ENCODE assay signal across 1 cellular context in the genomic region with DNA sequence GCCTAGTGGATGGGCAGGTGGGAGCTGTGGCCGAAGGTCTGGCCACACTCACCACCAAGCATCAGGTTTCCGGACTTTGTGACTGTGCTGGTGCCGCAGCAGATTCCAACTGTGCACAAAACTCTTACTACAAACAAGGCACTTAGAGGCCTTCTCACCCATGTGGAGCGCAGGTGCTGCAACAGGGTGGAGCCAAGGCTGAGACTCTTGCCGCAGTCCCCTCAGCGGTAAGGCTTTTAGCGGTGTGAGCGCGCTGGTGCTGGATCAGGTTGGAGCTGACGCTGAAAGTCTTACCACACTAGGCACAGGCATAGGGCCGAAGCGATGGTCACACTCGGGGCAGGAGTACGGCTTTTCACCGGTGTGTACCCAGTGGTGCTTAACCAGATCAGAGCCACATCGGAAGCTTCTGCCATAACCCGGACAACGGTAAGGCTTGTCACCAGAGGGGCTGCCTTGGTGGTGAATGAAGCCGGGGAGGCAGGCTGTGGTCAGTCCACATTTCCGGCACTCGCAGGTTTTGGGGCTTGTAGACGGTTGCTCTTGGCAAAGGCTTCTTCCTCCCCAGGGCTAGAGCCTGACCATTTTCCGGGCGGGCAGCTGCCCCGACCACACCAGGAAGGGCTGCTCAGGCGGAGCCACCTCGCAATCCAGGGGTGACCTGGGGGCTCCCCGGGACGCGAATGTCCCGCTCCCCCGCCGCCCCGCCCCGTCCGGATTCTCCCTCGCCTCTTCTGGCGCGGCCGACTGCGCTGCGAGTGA.
A peak's percentile ranks its signal among the peaks of the same experiment; 100 is the strongest.
TF ChIP-seq lines count a peak whose summit lies in the region.

No MANE protein-coding gene starts in this region.

TF ChIP-seq in K562, 482 proteins besides CTCF, POLR2A, EP300 and RAD21 (continued from another document and continues in another):
- TF ChIP-seq, protein P1, sequence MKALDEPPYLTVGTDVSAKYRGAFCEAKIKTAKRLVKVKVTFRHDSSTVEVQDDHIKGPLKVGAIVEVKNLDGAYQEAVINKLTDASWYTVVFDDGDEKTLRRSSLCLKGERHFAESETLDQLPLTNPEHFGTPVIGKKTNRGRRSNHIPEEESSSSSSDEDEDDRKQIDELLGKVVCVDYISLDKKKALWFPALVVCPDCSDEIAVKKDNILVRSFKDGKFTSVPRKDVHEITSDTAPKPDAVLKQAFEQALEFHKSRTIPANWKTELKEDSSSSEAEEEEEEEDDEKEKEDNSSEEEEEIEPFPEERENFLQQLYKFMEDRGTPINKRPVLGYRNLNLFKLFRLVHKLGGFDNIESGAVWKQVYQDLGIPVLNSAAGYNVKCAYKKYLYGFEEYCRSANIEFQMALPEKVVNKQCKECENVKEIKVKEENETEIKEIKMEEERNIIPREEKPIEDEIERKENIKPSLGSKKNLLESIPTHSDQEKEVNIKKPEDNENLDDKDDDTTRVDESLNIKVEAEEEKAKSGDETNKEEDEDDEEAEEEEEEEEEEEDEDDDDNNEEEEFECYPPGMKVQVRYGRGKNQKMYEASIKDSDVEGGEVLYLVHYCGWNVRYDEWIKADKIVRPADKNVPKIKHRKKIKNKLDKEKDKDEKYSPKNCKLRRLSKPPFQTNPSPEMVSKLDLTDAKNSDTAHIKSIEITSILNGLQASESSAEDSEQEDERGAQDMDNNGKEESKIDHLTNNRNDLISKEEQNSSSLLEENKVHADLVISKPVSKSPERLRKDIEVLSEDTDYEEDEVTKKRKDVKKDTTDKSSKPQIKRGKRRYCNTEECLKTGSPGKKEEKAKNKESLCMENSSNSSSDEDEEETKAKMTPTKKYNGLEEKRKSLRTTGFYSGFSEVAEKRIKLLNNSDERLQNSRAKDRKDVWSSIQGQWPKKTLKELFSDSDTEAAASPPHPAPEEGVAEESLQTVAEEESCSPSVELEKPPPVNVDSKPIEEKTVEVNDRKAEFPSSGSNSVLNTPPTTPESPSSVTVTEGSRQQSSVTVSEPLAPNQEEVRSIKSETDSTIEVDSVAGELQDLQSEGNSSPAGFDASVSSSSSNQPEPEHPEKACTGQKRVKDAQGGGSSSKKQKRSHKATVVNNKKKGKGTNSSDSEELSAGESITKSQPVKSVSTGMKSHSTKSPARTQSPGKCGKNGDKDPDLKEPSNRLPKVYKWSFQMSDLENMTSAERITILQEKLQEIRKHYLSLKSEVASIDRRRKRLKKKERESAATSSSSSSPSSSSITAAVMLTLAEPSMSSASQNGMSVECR (CRISPR knock-in tag; IDR thresholded peaks at IDR 0.05): peak; percentile 55; the same call in 1 of the 2 replicates
- TF ChIP-seq, protein P2, sequence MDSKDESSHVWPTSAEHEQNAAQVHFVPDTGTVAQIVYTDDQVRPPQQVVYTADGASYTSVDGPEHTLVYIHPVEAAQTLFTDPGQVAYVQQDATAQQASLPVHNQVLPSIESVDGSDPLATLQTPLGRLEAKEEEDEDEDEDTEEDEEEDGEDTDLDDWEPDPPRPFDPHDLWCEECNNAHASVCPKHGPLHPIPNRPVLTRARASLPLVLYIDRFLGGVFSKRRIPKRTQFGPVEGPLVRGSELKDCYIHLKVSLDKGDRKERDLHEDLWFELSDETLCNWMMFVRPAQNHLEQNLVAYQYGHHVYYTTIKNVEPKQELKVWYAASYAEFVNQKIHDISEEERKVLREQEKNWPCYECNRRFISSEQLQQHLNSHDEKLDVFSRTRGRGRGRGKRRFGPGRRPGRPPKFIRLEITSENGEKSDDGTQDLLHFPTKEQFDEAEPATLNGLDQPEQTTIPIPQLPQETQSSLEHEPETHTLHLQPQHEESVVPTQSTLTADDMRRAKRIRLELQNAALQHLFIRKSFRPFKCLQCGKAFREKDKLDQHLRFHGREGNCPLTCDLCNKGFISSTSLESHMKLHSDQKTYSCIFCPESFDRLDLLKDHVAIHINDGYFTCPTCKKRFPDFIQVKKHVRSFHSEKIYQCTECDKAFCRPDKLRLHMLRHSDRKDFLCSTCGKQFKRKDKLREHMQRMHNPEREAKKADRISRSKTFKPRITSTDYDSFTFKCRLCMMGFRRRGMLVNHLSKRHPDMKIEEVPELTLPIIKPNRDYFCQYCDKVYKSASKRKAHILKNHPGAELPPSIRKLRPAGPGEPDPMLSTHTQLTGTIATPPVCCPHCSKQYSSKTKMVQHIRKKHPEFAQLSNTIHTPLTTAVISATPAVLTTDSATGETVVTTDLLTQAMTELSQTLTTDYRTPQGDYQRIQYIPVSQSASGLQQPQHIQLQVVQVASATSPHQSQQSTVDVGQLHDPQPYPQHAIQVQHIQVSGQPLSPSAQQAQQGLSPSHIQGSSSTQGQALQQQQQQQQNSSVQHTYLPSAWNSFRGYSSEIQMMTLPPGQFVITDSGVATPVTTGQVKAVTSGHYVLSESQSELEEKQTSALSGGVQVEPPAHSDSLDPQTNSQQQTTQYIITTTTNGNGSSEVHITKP (IDR thresholded peaks at IDR 0.05; ENCODE audit: partially characterized antibody): peak; percentile 98
- TF ChIP-seq YBX1 (IDR thresholded peaks at IDR 0.05): no peak
- TF ChIP-seq TAF15 (IDR thresholded peaks at IDR 0.05; ENCODE audit: low read depth, low read length): no peak
- TF ChIP-seq ESRRA (IDR thresholded peaks at IDR 0.05; ENCODE audit: borderline replicate concordance, low read depth): no peak
- peak in 1 of 2 experiments; percentile 61; a peak in 1 of 4 replicates for TF ChIP-seq SIN3A (IDR thresholded peaks at IDR 0.05; ENCODE audit: borderline replicate concordance in 2 of 2, control insufficient read depth in 1 of 2, low read depth in 2 of 2, low read length in 2 of 2)
- TF ChIP-seq, protein P3, sequence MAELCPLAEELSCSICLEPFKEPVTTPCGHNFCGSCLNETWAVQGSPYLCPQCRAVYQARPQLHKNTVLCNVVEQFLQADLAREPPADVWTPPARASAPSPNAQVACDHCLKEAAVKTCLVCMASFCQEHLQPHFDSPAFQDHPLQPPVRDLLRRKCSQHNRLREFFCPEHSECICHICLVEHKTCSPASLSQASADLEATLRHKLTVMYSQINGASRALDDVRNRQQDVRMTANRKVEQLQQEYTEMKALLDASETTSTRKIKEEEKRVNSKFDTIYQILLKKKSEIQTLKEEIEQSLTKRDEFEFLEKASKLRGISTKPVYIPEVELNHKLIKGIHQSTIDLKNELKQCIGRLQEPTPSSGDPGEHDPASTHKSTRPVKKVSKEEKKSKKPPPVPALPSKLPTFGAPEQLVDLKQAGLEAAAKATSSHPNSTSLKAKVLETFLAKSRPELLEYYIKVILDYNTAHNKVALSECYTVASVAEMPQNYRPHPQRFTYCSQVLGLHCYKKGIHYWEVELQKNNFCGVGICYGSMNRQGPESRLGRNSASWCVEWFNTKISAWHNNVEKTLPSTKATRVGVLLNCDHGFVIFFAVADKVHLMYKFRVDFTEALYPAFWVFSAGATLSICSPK (IDR thresholded peaks at IDR 0.05; ENCODE audit: borderline replicate concordance): no peak
- TF ChIP-seq, protein P4, sequence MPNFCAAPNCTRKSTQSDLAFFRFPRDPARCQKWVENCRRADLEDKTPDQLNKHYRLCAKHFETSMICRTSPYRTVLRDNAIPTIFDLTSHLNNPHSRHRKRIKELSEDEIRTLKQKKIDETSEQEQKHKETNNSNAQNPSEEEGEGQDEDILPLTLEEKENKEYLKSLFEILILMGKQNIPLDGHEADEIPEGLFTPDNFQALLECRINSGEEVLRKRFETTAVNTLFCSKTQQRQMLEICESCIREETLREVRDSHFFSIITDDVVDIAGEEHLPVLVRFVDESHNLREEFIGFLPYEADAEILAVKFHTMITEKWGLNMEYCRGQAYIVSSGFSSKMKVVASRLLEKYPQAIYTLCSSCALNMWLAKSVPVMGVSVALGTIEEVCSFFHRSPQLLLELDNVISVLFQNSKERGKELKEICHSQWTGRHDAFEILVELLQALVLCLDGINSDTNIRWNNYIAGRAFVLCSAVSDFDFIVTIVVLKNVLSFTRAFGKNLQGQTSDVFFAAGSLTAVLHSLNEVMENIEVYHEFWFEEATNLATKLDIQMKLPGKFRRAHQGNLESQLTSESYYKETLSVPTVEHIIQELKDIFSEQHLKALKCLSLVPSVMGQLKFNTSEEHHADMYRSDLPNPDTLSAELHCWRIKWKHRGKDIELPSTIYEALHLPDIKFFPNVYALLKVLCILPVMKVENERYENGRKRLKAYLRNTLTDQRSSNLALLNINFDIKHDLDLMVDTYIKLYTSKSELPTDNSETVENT (CRISPR knock-in tag; IDR thresholded peaks at IDR 0.05): peak; percentile 12; the same call in 1 of the 2 replicates
- TF ChIP-seq, protein P5, sequence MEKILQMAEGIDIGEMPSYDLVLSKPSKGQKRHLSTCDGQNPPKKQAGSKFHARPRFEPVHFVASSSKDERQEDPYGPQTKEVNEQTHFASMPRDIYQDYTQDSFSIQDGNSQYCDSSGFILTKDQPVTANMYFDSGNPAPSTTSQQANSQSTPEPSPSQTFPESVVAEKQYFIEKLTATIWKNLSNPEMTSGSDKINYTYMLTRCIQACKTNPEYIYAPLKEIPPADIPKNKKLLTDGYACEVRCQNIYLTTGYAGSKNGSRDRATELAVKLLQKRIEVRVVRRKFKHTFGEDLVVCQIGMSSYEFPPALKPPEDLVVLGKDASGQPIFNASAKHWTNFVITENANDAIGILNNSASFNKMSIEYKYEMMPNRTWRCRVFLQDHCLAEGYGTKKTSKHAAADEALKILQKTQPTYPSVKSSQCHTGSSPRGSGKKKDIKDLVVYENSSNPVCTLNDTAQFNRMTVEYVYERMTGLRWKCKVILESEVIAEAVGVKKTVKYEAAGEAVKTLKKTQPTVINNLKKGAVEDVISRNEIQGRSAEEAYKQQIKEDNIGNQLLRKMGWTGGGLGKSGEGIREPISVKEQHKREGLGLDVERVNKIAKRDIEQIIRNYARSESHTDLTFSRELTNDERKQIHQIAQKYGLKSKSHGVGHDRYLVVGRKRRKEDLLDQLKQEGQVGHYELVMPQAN (IDR thresholded peaks at IDR 0.05; ENCODE audit: borderline replicate concordance): peak; percentile 38; the same call in 1 of the 2 replicates
- TF ChIP-seq U2AF2 (optimal IDR thresholded peaks at IDR 0.05; ENCODE audit: low read depth, low read length): no peak
- TF ChIP-seq JUN (IDR thresholded peaks at IDR 0.05; ENCODE audit: borderline replicate concordance, low read depth, low read length): no peak
- TF ChIP-seq JUN (CRISPR knock-in tag; IDR thresholded peaks at IDR 0.05; ENCODE audit: borderline replicate concordance): no peak
- peak in 1 of 3 experiments; percentile 14 for TF ChIP-seq YY1 (IDR thresholded peaks at IDR 0.05; ENCODE audit: borderline replicate concordance in 1 of 3, control insufficient read depth in 1 of 3, extremely low read depth in 1 of 3, insufficient read depth in 3 of 3, insufficient read length in 1 of 3, insufficient replicate concordance in 2 of 3, low read depth in 1 of 3, low read length in 2 of 3)
- TF ChIP-seq ZBTB1 (CRISPR knock-in tag; IDR thresholded peaks at IDR 0.05; ENCODE audit: borderline replicate concordance, low read depth): peak; percentile 67; the same call in 1 of the 2 replicates
- TF ChIP-seq, protein P6, sequence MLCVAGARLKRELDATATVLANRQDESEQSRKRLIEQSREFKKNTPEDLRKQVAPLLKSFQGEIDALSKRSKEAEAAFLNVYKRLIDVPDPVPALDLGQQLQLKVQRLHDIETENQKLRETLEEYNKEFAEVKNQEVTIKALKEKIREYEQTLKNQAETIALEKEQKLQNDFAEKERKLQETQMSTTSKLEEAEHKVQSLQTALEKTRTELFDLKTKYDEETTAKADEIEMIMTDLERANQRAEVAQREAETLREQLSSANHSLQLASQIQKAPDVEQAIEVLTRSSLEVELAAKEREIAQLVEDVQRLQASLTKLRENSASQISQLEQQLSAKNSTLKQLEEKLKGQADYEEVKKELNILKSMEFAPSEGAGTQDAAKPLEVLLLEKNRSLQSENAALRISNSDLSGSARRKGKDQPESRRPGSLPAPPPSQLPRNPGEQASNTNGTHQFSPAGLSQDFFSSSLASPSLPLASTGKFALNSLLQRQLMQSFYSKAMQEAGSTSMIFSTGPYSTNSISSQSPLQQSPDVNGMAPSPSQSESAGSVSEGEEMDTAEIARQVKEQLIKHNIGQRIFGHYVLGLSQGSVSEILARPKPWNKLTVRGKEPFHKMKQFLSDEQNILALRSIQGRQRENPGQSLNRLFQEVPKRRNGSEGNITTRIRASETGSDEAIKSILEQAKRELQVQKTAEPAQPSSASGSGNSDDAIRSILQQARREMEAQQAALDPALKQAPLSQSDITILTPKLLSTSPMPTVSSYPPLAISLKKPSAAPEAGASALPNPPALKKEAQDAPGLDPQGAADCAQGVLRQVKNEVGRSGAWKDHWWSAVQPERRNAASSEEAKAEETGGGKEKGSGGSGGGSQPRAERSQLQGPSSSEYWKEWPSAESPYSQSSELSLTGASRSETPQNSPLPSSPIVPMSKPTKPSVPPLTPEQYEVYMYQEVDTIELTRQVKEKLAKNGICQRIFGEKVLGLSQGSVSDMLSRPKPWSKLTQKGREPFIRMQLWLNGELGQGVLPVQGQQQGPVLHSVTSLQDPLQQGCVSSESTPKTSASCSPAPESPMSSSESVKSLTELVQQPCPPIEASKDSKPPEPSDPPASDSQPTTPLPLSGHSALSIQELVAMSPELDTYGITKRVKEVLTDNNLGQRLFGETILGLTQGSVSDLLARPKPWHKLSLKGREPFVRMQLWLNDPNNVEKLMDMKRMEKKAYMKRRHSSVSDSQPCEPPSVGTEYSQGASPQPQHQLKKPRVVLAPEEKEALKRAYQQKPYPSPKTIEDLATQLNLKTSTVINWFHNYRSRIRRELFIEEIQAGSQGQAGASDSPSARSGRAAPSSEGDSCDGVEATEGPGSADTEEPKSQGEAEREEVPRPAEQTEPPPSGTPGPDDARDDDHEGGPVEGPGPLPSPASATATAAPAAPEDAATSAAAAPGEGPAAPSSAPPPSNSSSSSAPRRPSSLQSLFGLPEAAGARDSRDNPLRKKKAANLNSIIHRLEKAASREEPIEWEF (CRISPR knock-in tag; IDR thresholded peaks at IDR 0.05): no peak
- TF ChIP-seq SP2 (IDR thresholded peaks at IDR 0.05; ENCODE audit: extremely low read depth, low read depth, low read length, poor library complexity, severe bottlenecking): no peak
- no peak for TF ChIP-seq ZNF77 (CRISPR knock-in tag; IDR thresholded peaks at IDR 0.05)
- TF ChIP-seq SIX5 (IDR thresholded peaks at IDR 0.05; ENCODE audit: borderline replicate concordance in 1 of 2, insufficient read depth in 1 of 2, low read depth in 1 of 2, low read length in 2 of 2): no peak
- TF ChIP-seq, protein P7, sequence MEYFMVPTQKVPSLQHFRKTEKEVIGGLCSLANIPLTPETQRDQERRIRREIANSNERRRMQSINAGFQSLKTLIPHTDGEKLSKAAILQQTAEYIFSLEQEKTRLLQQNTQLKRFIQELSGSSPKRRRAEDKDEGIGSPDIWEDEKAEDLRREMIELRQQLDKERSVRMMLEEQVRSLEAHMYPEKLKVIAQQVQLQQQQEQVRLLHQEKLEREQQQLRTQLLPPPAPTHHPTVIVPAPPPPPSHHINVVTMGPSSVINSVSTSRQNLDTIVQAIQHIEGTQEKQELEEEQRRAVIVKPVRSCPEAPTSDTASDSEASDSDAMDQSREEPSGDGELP (CRISPR knock-in tag; IDR thresholded peaks at IDR 0.05; ENCODE audit: borderline replicate concordance): peak; percentile 66; the same call in 1 of the 2 replicates
